ENCODE assay signal across 14 cellular contexts in the genomic region with DNA sequence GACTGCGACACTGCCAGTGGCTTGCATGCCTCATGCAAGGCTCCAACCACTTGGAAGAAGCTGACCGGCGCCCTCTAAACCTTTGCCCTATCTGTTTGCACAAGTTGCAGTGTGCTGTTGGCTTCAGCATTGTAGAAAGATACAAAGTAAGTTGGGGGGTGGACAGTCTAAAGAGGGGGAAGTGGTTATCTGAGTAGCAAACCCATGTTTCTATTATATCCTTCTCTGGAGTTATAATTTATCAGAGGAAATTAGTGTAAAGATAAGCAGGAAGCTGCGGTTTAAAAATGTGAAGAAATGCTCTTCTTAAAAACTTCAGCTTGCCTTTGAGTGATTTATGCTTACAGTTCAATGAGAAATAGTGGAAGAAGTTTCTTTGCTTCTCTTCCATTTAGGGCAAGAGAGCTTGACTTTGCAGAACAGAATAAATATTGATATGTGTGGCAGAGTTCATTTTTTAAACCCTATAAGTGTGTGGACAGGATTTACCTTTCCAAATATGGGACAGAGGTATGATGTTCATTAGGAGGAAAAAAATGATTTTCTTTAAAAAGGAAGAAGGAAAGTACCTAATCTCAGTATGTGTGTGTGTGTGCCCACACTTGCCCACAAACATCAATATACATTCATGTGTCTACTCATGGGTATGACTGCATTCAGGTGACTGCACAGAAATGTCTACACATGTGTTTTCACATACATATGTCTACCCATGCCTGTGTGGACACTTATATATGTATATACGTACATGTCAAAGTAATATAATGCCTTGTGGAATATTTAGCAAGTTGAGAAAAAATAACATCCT. TPM values are rescaled to one million over a fixed set of nuclear protein-coding genes. Genes with fewer than 3 reads are reported as not detected.
DNase-seq lines count a peak whose midpoint lies in the region; ATAC-seq, FAIRE-seq and TF ChIP-seq lines count a peak whose summit lies in the region.
"Had no signal": no experiment of that assay in that cellular context is flagged by ENCODE, and none has a peak within 500 bp of the region (broad histone marks: within the 10 kb centered on the region; RNA-seq: fewer than 3 reads in every experiment).

No MANE protein-coding gene starts in this region.

- H2AFZ ChIP-seq in GM12878 (ENCODE audit: control insufficient read depth, low read depth, low read length), result no peak overlapping the region
- H2AFZ ChIP-seq: GM23248 had no signal

- no peaks in the 10 kb centered on the region for H3K79me2 ChIP-seq in GM12878 (ENCODE audit: control insufficient read depth, insufficient read depth, low read length)

- H3K4me1 ChIP-seq in GM12878 (ENCODE audit: control insufficient read depth, insufficient read depth, low read length), result peaks cover 7% of the 10 kb centered on the region; the same call in 1 of the 2 replicates
- H3K4me1 ChIP-seq: SJSA1 had no signal

- H3K4me3 Mint-ChIP-seq in activated CD4-positive, alpha-beta T cell treated with anti-CD3 and anti-CD28 coated beads, Interleukin-2, amount 10 ng/mL, durations not matched to agents 7 days and 5 days, result peak overlapping the region; percentile 32

- peaks cover 76% of the 10 kb centered on the region for H3K4me1 Mint-ChIP-seq in activated CD4-positive, alpha-beta T cell treated with anti-CD3 and anti-CD28 coated beads, Interleukin-2, amount 10 ng/mL, durations not matched to agents 7 days and 5 days

- no peak for TF ChIP-seq EP300 in GM12878 (IDR thresholded peaks at IDR 0.05; ENCODE audit: borderline replicate concordance in 1 of 2, control insufficient read depth in 1 of 2, low read depth in 2 of 2, low read length in 2 of 2)

- H3K27ac ChIP-seq in GM12878 (ENCODE audit: control insufficient read depth, insufficient read depth), result no peak overlapping the region
- H3K27ac ChIP-seq: cardiac muscle cell, GM23248, SJSA1 had no signal

- intact Hi-C loops in GM12878 (cut with micrococcal nuclease; ENCODE audit: unreplicated experiment), result no loop called here

- peak; percentile 57 for ATAC-seq in GM12878
- ATAC-seq in stimulated activated naive CD8-positive, alpha-beta T cell treated with anti-CD3 and anti-CD28 coated beads, Interleukin-15, Interleukin-2, amounts not matched to agents 100 U/mL and 50 U/mL, for 24 hours, result peak; percentile 58

- H3K27me3 Mint-ChIP-seq in activated CD4-positive, alpha-beta T cell treated with anti-CD3 and anti-CD28 coated beads, Interleukin-2, amount 10 ng/mL, durations not matched to agents 7 days and 5 days, result no peaks in the 10 kb centered on the region

- in situ Hi-C loops in GM12878 (cut with MboI), result no loop called here

- H3K4me2 ChIP-seq in GM12878 (ENCODE audit: control insufficient read depth, insufficient read depth), result no peak overlapping the region

- H3K9me3 Mint-ChIP-seq in activated CD4-positive, alpha-beta T cell treated with anti-CD3 and anti-CD28 coated beads, Interleukin-2, amount 10 ng/mL, durations not matched to agents 7 days and 5 days, result no peaks in the 10 kb centered on the region

- no peak for TF ChIP-seq CTCF in GM12878 (IDR thresholded peaks at IDR 0.05 in 2 of 3, conservative IDR thresholded peaks at IDR 0.05 in 1 of 3; ENCODE audit: control insufficient read depth in 2 of 3, extremely low read depth in 1 of 3, insufficient read depth in 1 of 3, low read depth in 3 of 3, low read length in 3 of 3)
- TF ChIP-seq CTCF in GM20000 (IDR thresholded peaks at IDR 0.05; ENCODE audit: extremely low read depth, missing control alignments), result no peak

- no peaks in the 10 kb centered on the region for H4K20me1 ChIP-seq in GM12878 (ENCODE audit: control insufficient read depth, insufficient read depth)

- no peaks in the 10 kb centered on the region for H3K27me3 ChIP-seq in GM12878 (replicated peaks in 1 of 2; ENCODE audit: control insufficient read depth in 2 of 2, insufficient read depth in 2 of 2, low read length in 1 of 2)
- H3K27me3 ChIP-seq: cardiac muscle cell, SJSA1 had no signal

- no peaks in the 10 kb centered on the region for H3K9me3 ChIP-seq in GM12878 (replicated peaks; ENCODE audit: control insufficient read depth, insufficient read depth, low read length)
- H3K9me3 ChIP-seq: SJSA1 had no signal

- SMC1A ChIA-PET in GM12878 (lab: Charles Lee; ENCODE audit: uncharacterized antibody, unreplicated experiment), result interaction anchor here (0.8 to 1.4 kb wide), 4 partner anchors 18 to 143 kb away, joined by 3 to 4 read pairs (median 3); no protein-coding TSS in a partner anchor

- RAD21 ChIA-PET in GM12878 (lab: Charles Lee; ENCODE audit: unreplicated experiment), result no interaction called here

- WGBS in GM12878 (ENCODE audit: insufficient coverage, insufficient replicate concordance, low lambda C conversion rate, missing lambda C conversion rate), result 44% methylated on average over 5 of the region's 5 CpGs

- TF ChIP-seq POLR2A in GM12878 (IDR thresholded peaks at IDR 0.05; ENCODE audit: low read depth, low read length), result no peak

- H3K36me3 ChIP-seq in GM12878 (ENCODE audit: control insufficient read depth in 2 of 2, insufficient read depth in 2 of 2, low read length in 1 of 2), result peaks cover 0 to 6% of the 10 kb centered on the region in 2 experiments; a peak in 3 of 4 replicates

- FAIRE-seq in GM12878 (lab: Jason Lieb, UNC), result no peak

- TF ChIP-seq RAD21 in GM12878 (IDR thresholded peaks at IDR 0.05; ENCODE audit: insufficient read depth, low read depth, low read length), result no peak

- DNase-seq in activated CD4-positive, alpha-beta T cell treated with anti-CD3 and anti-CD28 coated beads, Interleukin-2, amount 10 ng/mL, durations not matched to agents 7 days and 5 days, result no peak
- no peak for DNase-seq in activated CD4-positive, alpha-beta T cell treated with anti-CD3 and anti-CD28 coated beads for 48 hours
- peak; percentile 27 for DNase-seq in SKM-1 (lab: John Stamatoyannopoulos, UW; ENCODE audit: unreplicated experiment)
- DNase-seq in GM12878 (ENCODE audit: low read depth, low spot score), result no peak
- DNase-seq in stimulated activated naive CD8-positive, alpha-beta T cell treated with anti-CD3 and anti-CD28 coated beads, Interleukin-15, Interleukin-2, amounts not matched to agents 100 U/mL and 50 U/mL, for 24 hours, result no peak
- no peak for DNase-seq in GM20000 (ENCODE audit: low spot score)
- no peak for DNase-seq in NCI-H2171 treated with DMSO at 0.1 percent for 48 hours (lab: John Stamatoyannopoulos, UW)
- DNase-seq in HT-29 (ENCODE audit: low spot score), result no peak
- DNase-seq: GDM1, GM23248, IMR-90, NCI-H446 treated with DMSO at 0.1 percent for 48 hours had no signal

- H3K9ac ChIP-seq in GM12878 (ENCODE audit: control insufficient read depth, insufficient read depth, low read length), result no peak overlapping the region
- H3K9ac ChIP-seq: GM23248 had no signal

- POLR2A ChIA-PET in activated CD4-positive, alpha-beta T cell treated with anti-CD3 and anti-CD28 coated beads, Interleukin-2, amount 10 ng/mL, durations not matched to agents 7 days and 5 days (lab: Charles Lee), result interaction anchor here (0.6 kb wide), 1 partner anchor 227 kb away, joined by 3 read pairs; no protein-coding TSS in a partner anchor
- POLR2A ChIA-PET in GM12878 (lab: Charles Lee), result no interaction called here

- H3K36me3 Mint-ChIP-seq in activated CD4-positive, alpha-beta T cell treated with anti-CD3 and anti-CD28 coated beads, Interleukin-2, amount 10 ng/mL, durations not matched to agents 7 days and 5 days (ENCODE audit: low read depth), result peaks cover 59% of the 10 kb centered on the region

- CTCF ChIA-PET in activated CD4-positive, alpha-beta T cell treated with anti-CD3 and anti-CD28 coated beads, Interleukin-2, amount 10 ng/mL, durations not matched to agents 7 days and 5 days (lab: Charles Lee), result interaction anchor here (0.6 kb wide), 1 partner anchor 11 kb away, joined by 5 read pairs; no protein-coding TSS in a partner anchor
- CTCF ChIA-PET in GM12878 (lab: Yijun Ruan, JAX), result interaction anchor here (0.7 to 1.0 kb wide), 2 partner anchors 50 to 75 kb away, joined by 3 to 5 read pairs; no protein-coding TSS in a partner anchor

- no TSS peak for BruUV-seq in GM12878 (replicated peaks; lab: Mats Ljungman, UMichigan)

- peak overlapping the region; percentile 79 for H3K27ac Mint-ChIP-seq in activated CD4-positive, alpha-beta T cell treated with anti-CD3 and anti-CD28 coated beads, Interleukin-2, amount 10 ng/mL, durations not matched to agents 7 days and 5 days

- H3K4me3 ChIP-seq in GM12878, result no peak overlapping the region
- H3K4me3 ChIP-seq: cardiac muscle cell, GM23248, SJSA1 had no signal

RNA-seq across cellular contexts. Expression of a gene that starts 8.1 kb away (rescaled TPM):
- total RNA-seq in activated CD4-positive, alpha-beta T cell treated with anti-CD3 and anti-CD28 coated beads, Interleukin-2, amount 10 ng/mL, durations not matched to agents 7 days and 5 days, result 10 to 100 TPM; 72.5 to 82.3 TPM
- 37.2 and 37.7 TPM in 2 replicates for total RNA-seq in GM12878 (2013; cell fraction: nucleolus; rRNA removed)
- total RNA-seq in GM12878 (2014; rRNA removed) (85.7 and 95.9 TPM in 2 replicates), GM12878 (2014; rRNA removed; fragmentation: Illumina TruSeq; extraction: Trizol) (101 and 104 TPM in 2 replicates), GM12878 (2021) (80.4 and 87.7 TPM in 2 replicates)
- 62.4 TPM for polyA plus RNA-seq in GM12878 (2011; ENCODE audit: low read depth)
- polyA plus RNA-seq in GM12878 (2011; rRNA removed) (125 and 185 TPM in 2 replicates), GM12878 (2014; fragmentation: Illumina TruSeq; extraction: Trizol) (169 and 200 TPM in 2 replicates), GM12878 (2014; fragmentation: Nextera tagmentation; extraction: Ambion mirVana) (100 to 1,000 TPM; 127 to 135 TPM), GM12878 (2014; rRNA removed) (67.4 and 79.1 TPM in 2 replicates), GM12878 (2016; fragmentation: Nextera tagmentation; extraction: Ambion mirVana) (100 to 1,000 TPM; 182 to 189 TPM)
- polyA plus RNA-seq in GM12878 (2011; cell fraction: cytosol; rRNA removed), result 70.6 and 83.1 TPM in 2 replicates
- polyA plus RNA-seq in GM12878 (2011; cell fraction: nucleus; rRNA removed), result 64.0 and 81.7 TPM in 2 replicates
- 65.3 and 84.1 TPM in 2 replicates for polyA plus RNA-seq in GM12878 (2012)
- polyA minus RNA-seq in GM12878 (2011; rRNA and poly(A)+ RNA removed), result 40.2 and 51.5 TPM in 2 replicates
- 12.5 and 15.9 TPM in 2 replicates for polyA minus RNA-seq in GM12878 (2011; cell fraction: cytosol; rRNA and poly(A)+ RNA removed)
- 20.1 and 27.3 TPM in 2 replicates for polyA minus RNA-seq in GM12878 (2011; cell fraction: nucleus; rRNA and poly(A)+ RNA removed)
- 12.4 and 20.0 TPM in 2 replicates for total RNA-seq in HT-29 (2014; rRNA removed; shearing (Covaris generic))

RNA-seq across cellular contexts. Expression of a gene that starts 35.0 kb away (rescaled TPM):
- 1 to 10 TPM; 5.6 to 6.8 TPM for total RNA-seq in activated CD4-positive, alpha-beta T cell treated with anti-CD3 and anti-CD28 coated beads, Interleukin-2, amount 10 ng/mL, durations not matched to agents 7 days and 5 days
- total RNA-seq in GM12878 (2013; cell fraction: nucleolus; rRNA removed), result 2.8 and 3.9 TPM in 2 replicates
- total RNA-seq in GM12878 (2014; rRNA removed), result 7.5 TPM in 2 replicates
- 7.7 and 8.0 TPM in 2 replicates for total RNA-seq in GM12878 (2014; rRNA removed; fragmentation: Illumina TruSeq; extraction: Trizol)
- total RNA-seq in GM12878 (2021), result 7.6 and 8.1 TPM in 2 replicates
- 3.0 TPM for polyA plus RNA-seq in GM12878 (2011; ENCODE audit: low read depth)
- 5.5 and 6.8 TPM in 2 replicates for polyA plus RNA-seq in GM12878 (2011; rRNA removed)
- 4.1 and 4.7 TPM in 2 replicates for polyA plus RNA-seq in GM12878 (2011; cell fraction: cytosol; rRNA removed)
- 3.5 and 4.5 TPM in 2 replicates for polyA plus RNA-seq in GM12878 (2011; cell fraction: nucleus; rRNA removed)
- polyA plus RNA-seq in GM12878 (2012), result 3.0 and 4.4 TPM in 2 replicates
- 8.8 and 8.9 TPM in 2 replicates for polyA plus RNA-seq in GM12878 (2014; fragmentation: Illumina TruSeq; extraction: Trizol)
- 1 to 10 TPM; 2.4 to 2.9 TPM for polyA plus RNA-seq in GM12878 (2014; fragmentation: Nextera tagmentation; extraction: Ambion mirVana)
- 5.8 and 6.6 TPM in 2 replicates for polyA plus RNA-seq in GM12878 (2014; rRNA removed)
- polyA plus RNA-seq in GM12878 (2016; fragmentation: Nextera tagmentation; extraction: Ambion mirVana), result 1 to 10 TPM; 4.1 to 5.3 TPM
- 10.6 and 12.1 TPM in 2 replicates for polyA minus RNA-seq in GM12878 (2011; rRNA and poly(A)+ RNA removed)
- 3.9 and 5.3 TPM in 2 replicates for polyA minus RNA-seq in GM12878 (2011; cell fraction: cytosol; rRNA and poly(A)+ RNA removed)
- 1.7 and 3.3 TPM in 2 replicates for polyA minus RNA-seq in GM12878 (2011; cell fraction: nucleus; rRNA and poly(A)+ RNA removed)
- total RNA-seq in HT-29 (2014; rRNA removed; shearing (Covaris generic)), result 1.3 TPM in 1 of 2 replicates, not detected in the other
- total RNA-seq: SJSA1 had no signal
- polyA plus RNA-seq: cardiac muscle cell had no signal

RNA-seq across cellular contexts. Expression of a gene that starts 35.4 kb away (rescaled TPM):
- total RNA-seq in activated CD4-positive, alpha-beta T cell treated with anti-CD3 and anti-CD28 coated beads, Interleukin-2, amount 10 ng/mL, durations not matched to agents 7 days and 5 days, result 10 to 100 TPM; 11.7 to 13.8 TPM
- 68.9 and 84.0 TPM in 2 replicates for total RNA-seq in GM12878 (2013; cell fraction: nucleolus; rRNA removed)
- total RNA-seq in GM12878 (2014; rRNA removed) (6.6 and 10.4 TPM in 2 replicates), GM12878 (2014; rRNA removed; fragmentation: Illumina TruSeq; extraction: Trizol) (9.2 and 9.8 TPM in 2 replicates), GM12878 (2021) (7.7 and 9.0 TPM in 2 replicates)
- 7.1 TPM for polyA plus RNA-seq in GM12878 (2011; ENCODE audit: low read depth)
- polyA plus RNA-seq in GM12878 (2011; rRNA removed) (7.5 and 9.3 TPM in 2 replicates), GM12878 (2014; fragmentation: Illumina TruSeq; extraction: Trizol) (13.5 and 16.6 TPM in 2 replicates), GM12878 (2014; fragmentation: Nextera tagmentation; extraction: Ambion mirVana) (1 to 10 TPM; 2.9 to 3.2 TPM), GM12878 (2014; rRNA removed) (6.8 and 7.4 TPM in 2 replicates), GM12878 (2016; fragmentation: Nextera tagmentation; extraction: Ambion mirVana) (1 to 10 TPM; 8.3 to 9.2 TPM)
- polyA plus RNA-seq in GM12878 (2011; cell fraction: cytosol; rRNA removed), result 5.9 and 6.5 TPM in 2 replicates
- 13.2 and 15.0 TPM in 2 replicates for polyA plus RNA-seq in GM12878 (2011; cell fraction: nucleus; rRNA removed)
- polyA plus RNA-seq in GM12878 (2012), result 5.2 and 5.9 TPM in 2 replicates
- 12.7 and 14.7 TPM in 2 replicates for polyA minus RNA-seq in GM12878 (2011; rRNA and poly(A)+ RNA removed)
- polyA minus RNA-seq in GM12878 (2011; cell fraction: cytosol; rRNA and poly(A)+ RNA removed), result 2.7 and 4.0 TPM in 2 replicates
- polyA minus RNA-seq in GM12878 (2011; cell fraction: nucleus; rRNA and poly(A)+ RNA removed), result 9.7 and 11.2 TPM in 2 replicates
- 2.0 and 2.1 TPM in 2 replicates for total RNA-seq in HT-29 (2014; rRNA removed; shearing (Covaris generic))
- total RNA-seq: SJSA1 had no signal
